In genomic region chr9:89318123-89319014, GRCh38 we compare ENCODE assay signal across 1 cellular context.
A peak's percentile ranks its signal among the peaks of the same experiment; 100 is the strongest.
TF ChIP-seq lines count a peak whose summit lies in the region.

A gene with protein sequence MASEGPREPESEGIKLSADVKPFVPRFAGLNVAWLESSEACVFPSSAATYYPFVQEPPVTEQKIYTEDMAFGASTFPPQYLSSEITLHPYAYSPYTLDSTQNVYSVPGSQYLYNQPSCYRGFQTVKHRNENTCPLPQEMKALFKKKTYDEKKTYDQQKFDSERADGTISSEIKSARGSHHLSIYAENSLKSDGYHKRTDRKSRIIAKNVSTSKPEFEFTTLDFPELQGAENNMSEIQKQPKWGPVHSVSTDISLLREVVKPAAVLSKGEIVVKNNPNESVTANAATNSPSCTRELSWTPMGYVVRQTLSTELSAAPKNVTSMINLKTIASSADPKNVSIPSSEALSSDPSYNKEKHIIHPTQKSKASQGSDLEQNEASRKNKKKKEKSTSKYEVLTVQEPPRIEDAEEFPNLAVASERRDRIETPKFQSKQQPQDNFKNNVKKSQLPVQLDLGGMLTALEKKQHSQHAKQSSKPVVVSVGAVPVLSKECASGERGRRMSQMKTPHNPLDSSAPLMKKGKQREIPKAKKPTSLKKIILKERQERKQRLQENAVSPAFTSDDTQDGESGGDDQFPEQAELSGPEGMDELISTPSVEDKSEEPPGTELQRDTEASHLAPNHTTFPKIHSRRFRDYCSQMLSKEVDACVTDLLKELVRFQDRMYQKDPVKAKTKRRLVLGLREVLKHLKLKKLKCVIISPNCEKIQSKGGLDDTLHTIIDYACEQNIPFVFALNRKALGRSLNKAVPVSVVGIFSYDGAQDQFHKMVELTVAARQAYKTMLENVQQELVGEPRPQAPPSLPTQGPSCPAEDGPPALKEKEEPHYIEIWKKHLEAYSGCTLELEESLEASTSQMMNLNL (plus strand): TSS chr9:89318500. CDS start chr9:89318577, 77 bp downstream.

TF ChIP-seq in HepG2, 621 proteins besides CTCF, POLR2A, EP300 and RAD21 (continued from another document and continues in another):
- TF ChIP-seq, protein P1, sequence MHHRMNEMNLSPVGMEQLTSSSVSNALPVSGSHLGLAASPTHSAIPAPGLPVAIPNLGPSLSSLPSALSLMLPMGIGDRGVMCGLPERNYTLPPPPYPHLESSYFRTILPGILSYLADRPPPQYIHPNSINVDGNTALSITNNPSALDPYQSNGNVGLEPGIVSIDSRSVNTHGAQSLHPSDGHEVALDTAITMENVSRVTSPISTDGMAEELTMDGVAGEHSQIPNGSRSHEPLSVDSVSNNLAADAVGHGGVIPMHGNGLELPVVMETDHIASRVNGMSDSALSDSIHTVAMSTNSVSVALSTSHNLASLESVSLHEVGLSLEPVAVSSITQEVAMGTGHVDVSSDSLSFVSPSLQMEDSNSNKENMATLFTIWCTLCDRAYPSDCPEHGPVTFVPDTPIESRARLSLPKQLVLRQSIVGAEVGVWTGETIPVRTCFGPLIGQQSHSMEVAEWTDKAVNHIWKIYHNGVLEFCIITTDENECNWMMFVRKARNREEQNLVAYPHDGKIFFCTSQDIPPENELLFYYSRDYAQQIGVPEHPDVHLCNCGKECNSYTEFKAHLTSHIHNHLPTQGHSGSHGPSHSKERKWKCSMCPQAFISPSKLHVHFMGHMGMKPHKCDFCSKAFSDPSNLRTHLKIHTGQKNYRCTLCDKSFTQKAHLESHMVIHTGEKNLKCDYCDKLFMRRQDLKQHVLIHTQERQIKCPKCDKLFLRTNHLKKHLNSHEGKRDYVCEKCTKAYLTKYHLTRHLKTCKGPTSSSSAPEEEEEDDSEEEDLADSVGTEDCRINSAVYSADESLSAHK (CRISPR knock-in tag; IDR thresholded peaks at IDR 0.05; ENCODE audit: borderline replicate concordance): no peak
- TF ChIP-seq NFIB (CRISPR knock-in tag; IDR thresholded peaks at IDR 0.05; ENCODE audit: borderline replicate concordance): no peak
- peak; percentile 91 for TF ChIP-seq SALL1 (CRISPR knock-in tag; IDR thresholded peaks at IDR 0.05)
- no peak for TF ChIP-seq ZNF20 (CRISPR knock-in tag; IDR thresholded peaks at IDR 0.05)
- TF ChIP-seq ZNF644 (CRISPR knock-in tag; IDR thresholded peaks at IDR 0.05; ENCODE audit: low read depth): no peak
- 0 out of 2 replicates have a peak, but pooled peaks have one; percentile 12 for TF ChIP-seq MAFF (IDR thresholded peaks at IDR 0.05; ENCODE audit: low read depth, low read length)
- TF ChIP-seq BCL6 (CRISPR knock-in tag; IDR thresholded peaks at IDR 0.05): peak; percentile 37
- peak; percentile 87 for TF ChIP-seq ZNF639 (CRISPR knock-in tag; conservative IDR thresholded peaks at IDR 0.05)
- TF ChIP-seq ZC3H4 (CRISPR knock-in tag; IDR thresholded peaks at IDR 0.05; ENCODE audit: borderline replicate concordance): peak; percentile 89
- TF ChIP-seq ZNF367 (CRISPR knock-in tag; IDR thresholded peaks at IDR 0.05; ENCODE audit: borderline replicate concordance): 0 out of 2 replicates have a peak, but pooled peaks have one; percentile 39
- TF ChIP-seq, protein P2, sequence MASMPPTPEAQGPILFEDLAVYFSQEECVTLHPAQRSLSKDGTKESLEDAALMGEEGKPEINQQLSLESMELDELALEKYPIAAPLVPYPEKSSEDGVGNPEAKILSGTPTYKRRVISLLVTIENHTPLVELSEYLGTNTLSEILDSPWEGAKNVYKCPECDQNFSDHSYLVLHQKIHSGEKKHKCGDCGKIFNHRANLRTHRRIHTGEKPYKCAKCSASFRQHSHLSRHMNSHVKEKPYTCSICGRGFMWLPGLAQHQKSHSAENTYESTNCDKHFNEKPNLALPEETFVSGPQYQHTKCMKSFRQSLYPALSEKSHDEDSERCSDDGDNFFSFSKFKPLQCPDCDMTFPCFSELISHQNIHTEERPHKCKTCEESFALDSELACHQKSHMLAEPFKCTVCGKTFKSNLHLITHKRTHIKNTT (CRISPR knock-in tag; IDR thresholded peaks at IDR 0.05): no peak
- TF ChIP-seq, protein P3, sequence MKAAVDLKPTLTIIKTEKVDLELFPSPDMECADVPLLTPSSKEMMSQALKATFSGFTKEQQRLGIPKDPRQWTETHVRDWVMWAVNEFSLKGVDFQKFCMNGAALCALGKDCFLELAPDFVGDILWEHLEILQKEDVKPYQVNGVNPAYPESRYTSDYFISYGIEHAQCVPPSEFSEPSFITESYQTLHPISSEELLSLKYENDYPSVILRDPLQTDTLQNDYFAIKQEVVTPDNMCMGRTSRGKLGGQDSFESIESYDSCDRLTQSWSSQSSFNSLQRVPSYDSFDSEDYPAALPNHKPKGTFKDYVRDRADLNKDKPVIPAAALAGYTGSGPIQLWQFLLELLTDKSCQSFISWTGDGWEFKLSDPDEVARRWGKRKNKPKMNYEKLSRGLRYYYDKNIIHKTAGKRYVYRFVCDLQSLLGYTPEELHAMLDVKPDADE (CRISPR knock-in tag; IDR thresholded peaks at IDR 0.05): peak; percentile 68; the same call in 1 of the 2 replicates
- peak; percentile 54 for TF ChIP-seq ZBTB7A (CRISPR knock-in tag; IDR thresholded peaks at IDR 0.05)
- TF ChIP-seq ZNF230 (CRISPR knock-in tag; IDR thresholded peaks at IDR 0.05): peak; percentile 72; the same call in 1 of the 2 replicates
- TF ChIP-seq TAF1 (CRISPR knock-in tag; IDR thresholded peaks at IDR 0.05): peak; percentile 82
- TF ChIP-seq ZNF501 (CRISPR knock-in tag; IDR thresholded peaks at IDR 0.05): peak; percentile 100
- no peak for TF ChIP-seq SMARCC2 (IDR thresholded peaks at IDR 0.05)
- TF ChIP-seq ZFP41 (CRISPR knock-in tag; IDR thresholded peaks at IDR 0.05; ENCODE audit: borderline replicate concordance): peak; percentile 86; the same call in 1 of the 2 replicates
- TF ChIP-seq, protein P4, sequence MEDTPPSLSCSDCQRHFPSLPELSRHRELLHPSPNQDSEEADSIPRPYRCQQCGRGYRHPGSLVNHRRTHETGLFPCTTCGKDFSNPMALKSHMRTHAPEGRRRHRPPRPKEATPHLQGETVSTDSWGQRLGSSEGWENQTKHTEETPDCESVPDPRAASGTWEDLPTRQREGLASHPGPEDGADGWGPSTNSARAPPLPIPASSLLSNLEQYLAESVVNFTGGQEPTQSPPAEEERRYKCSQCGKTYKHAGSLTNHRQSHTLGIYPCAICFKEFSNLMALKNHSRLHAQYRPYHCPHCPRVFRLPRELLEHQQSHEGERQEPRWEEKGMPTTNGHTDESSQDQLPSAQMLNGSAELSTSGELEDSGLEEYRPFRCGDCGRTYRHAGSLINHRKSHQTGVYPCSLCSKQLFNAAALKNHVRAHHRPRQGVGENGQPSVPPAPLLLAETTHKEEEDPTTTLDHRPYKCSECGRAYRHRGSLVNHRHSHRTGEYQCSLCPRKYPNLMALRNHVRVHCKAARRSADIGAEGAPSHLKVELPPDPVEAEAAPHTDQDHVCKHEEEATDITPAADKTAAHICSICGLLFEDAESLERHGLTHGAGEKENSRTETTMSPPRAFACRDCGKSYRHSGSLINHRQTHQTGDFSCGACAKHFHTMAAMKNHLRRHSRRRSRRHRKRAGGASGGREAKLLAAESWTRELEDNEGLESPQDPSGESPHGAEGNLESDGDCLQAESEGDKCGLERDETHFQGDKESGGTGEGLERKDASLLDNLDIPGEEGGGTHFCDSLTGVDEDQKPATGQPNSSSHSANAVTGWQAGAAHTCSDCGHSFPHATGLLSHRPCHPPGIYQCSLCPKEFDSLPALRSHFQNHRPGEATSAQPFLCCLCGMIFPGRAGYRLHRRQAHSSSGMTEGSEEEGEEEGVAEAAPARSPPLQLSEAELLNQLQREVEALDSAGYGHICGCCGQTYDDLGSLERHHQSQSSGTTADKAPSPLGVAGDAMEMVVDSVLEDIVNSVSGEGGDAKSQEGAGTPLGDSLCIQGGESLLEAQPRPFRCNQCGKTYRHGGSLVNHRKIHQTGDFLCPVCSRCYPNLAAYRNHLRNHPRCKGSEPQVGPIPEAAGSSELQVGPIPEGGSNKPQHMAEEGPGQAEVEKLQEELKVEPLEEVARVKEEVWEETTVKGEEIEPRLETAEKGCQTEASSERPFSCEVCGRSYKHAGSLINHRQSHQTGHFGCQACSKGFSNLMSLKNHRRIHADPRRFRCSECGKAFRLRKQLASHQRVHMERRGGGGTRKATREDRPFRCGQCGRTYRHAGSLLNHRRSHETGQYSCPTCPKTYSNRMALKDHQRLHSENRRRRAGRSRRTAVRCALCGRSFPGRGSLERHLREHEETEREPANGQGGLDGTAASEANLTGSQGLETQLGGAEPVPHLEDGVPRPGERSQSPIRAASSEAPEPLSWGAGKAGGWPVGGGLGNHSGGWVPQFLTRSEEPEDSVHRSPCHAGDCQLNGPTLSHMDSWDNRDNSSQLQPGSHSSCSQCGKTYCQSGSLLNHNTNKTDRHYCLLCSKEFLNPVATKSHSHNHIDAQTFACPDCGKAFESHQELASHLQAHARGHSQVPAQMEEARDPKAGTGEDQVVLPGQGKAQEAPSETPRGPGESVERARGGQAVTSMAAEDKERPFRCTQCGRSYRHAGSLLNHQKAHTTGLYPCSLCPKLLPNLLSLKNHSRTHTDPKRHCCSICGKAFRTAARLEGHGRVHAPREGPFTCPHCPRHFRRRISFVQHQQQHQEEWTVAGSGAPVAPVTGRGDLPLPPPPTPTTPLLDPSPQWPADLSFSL (CRISPR knock-in tag; IDR thresholded peaks at IDR 0.05): no peak
- no peak for TF ChIP-seq SETDB1 (CRISPR knock-in tag; IDR thresholded peaks at IDR 0.05; ENCODE audit: borderline replicate concordance)
- TF ChIP-seq JUN (CRISPR knock-in tag; IDR thresholded peaks at IDR 0.05): peak; percentile 41; the same call in 1 of the 2 replicates
- TF ChIP-seq EED (CRISPR knock-in tag; IDR thresholded peaks at IDR 0.05): no peak
- TF ChIP-seq KMT2A (CRISPR knock-in tag; IDR thresholded peaks at IDR 0.05): peak; percentile 95
- TF ChIP-seq GTF3A (CRISPR knock-in tag; conservative IDR thresholded peaks at IDR 0.05): no peak
- TF ChIP-seq ZNF430 (CRISPR knock-in tag; IDR thresholded peaks at IDR 0.05): peak; percentile 97
- TF ChIP-seq, protein P5, sequence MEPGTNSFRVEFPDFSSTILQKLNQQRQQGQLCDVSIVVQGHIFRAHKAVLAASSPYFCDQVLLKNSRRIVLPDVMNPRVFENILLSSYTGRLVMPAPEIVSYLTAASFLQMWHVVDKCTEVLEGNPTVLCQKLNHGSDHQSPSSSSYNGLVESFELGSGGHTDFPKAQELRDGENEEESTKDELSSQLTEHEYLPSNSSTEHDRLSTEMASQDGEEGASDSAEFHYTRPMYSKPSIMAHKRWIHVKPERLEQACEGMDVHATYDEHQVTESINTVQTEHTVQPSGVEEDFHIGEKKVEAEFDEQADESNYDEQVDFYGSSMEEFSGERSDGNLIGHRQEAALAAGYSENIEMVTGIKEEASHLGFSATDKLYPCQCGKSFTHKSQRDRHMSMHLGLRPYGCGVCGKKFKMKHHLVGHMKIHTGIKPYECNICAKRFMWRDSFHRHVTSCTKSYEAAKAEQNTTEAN (CRISPR knock-in tag; conservative IDR thresholded peaks at IDR 0.05): peak; percentile 66
- TF ChIP-seq ZNF605 (CRISPR knock-in tag; IDR thresholded peaks at IDR 0.05): peak; percentile 95
- peak; percentile 74 for TF ChIP-seq HOXA5 (CRISPR knock-in tag; IDR thresholded peaks at IDR 0.05)
- peak; percentile 94; the same call in 1 of the 2 replicates for TF ChIP-seq AKAP8 (CRISPR knock-in tag; IDR thresholded peaks at IDR 0.05)
- peak; percentile 88 for TF ChIP-seq ZNF580 (CRISPR knock-in tag; IDR thresholded peaks at IDR 0.05; ENCODE audit: borderline replicate concordance, low read depth)
- peak; percentile 40; the same call in 1 of the 2 replicates for TF ChIP-seq ZNF616 (CRISPR knock-in tag; IDR thresholded peaks at IDR 0.05; ENCODE audit: low read depth)
